Comparison of ENCODE assay signal across 24 cellular contexts in genomic region chr2:180324191-180324590, GRCh38.
DNase-seq lines count a peak whose midpoint lies in the region; ATAC-seq, FAIRE-seq and TF ChIP-seq lines count a peak whose summit lies in the region.
"Had no signal": no experiment of that assay in that cellular context is flagged by ENCODE, and none has a peak within 500 bp of the region (broad histone marks: within the 10 kb centered on the region; RNA-seq: fewer than 3 reads in every experiment).

No MANE protein-coding gene starts in this region.

- no peaks in the 10 kb centered on the region for H3K4me1 ChIP-seq in astrocyte (ENCODE audit: insufficient read depth, low read length)
- peaks cover 11% of the 10 kb centered on the region for H3K4me1 ChIP-seq in keratinocyte (ENCODE audit: control insufficient read depth, extremely low read depth, insufficient read depth, low read length)
- H3K4me1 ChIP-seq: Peyer's patch, SJCRH30 had no signal

- no peaks in the 10 kb centered on the region for H3K9me3 ChIP-seq in astrocyte (ENCODE audit: insufficient read depth, low read depth, low read length)
- H3K9me3 ChIP-seq in keratinocyte (ENCODE audit: control insufficient read depth, low read depth, low read length): no peaks in the 10 kb centered on the region
- H3K9me3 ChIP-seq: Peyer's patch, SJCRH30 had no signal

- H2AFZ ChIP-seq in astrocyte (ENCODE audit: low read depth, low read length) (no peak overlapping the region), keratinocyte (ENCODE audit: control insufficient read depth, low read length) (peak overlapping the region; percentile 63)

- H3K9me3 Mint-ChIP-seq in astrocyte (ENCODE audit: unreplicated experiment) (peaks cover 4% of the 10 kb centered on the region), type B pancreatic cell (peaks cover 5% of the 10 kb centered on the region)

- no peak overlapping the region for H3K27ac ChIP-seq in astrocyte (ENCODE audit: low read depth, low read length)
- peak overlapping the region; percentile 10 for H3K27ac ChIP-seq in keratinocyte (ENCODE audit: control insufficient read depth, insufficient read depth, low read length)
- H3K27ac ChIP-seq: 22Rv1, HL-60, Peyer's patch, SJCRH30 had no signal

- no peak overlapping the region for H3K9ac ChIP-seq in astrocyte (ENCODE audit: low read length)
- no peak overlapping the region for H3K9ac ChIP-seq in keratinocyte (ENCODE audit: control insufficient read depth, extremely low read depth, insufficient read depth, low read length)

- H3K27ac Mint-ChIP-seq in astrocyte (ENCODE audit: unreplicated experiment): no peak overlapping the region
- no peak overlapping the region for H3K27ac Mint-ChIP-seq in type B pancreatic cell
- H3K27ac Mint-ChIP-seq: CD8-positive, alpha-beta memory T cell; H9 had no signal

- H3K4me3 Mint-ChIP-seq in astrocyte (ENCODE audit: unreplicated experiment) (no peak overlapping the region), type B pancreatic cell (no peak overlapping the region)
- H3K4me3 Mint-ChIP-seq: CD8-positive, alpha-beta memory T cell; H9 had no signal

- H3K36me3 Mint-ChIP-seq in astrocyte (ENCODE audit: low read depth, unreplicated experiment) (no peaks in the 10 kb centered on the region), type B pancreatic cell (no peaks in the 10 kb centered on the region)
- H3K36me3 Mint-ChIP-seq: CD8-positive, alpha-beta memory T cell had no signal

- no peak for ATAC-seq in GM21723 (IDR thresholded peaks at IDR 0.05; ENCODE audit: unreplicated experiment)
- ATAC-seq: HepG2 had no signal

- H3K27me3 ChIP-seq in astrocyte (ENCODE audit: insufficient read depth, low read length) (no peaks in the 10 kb centered on the region), keratinocyte (ENCODE audit: control insufficient read depth, extremely low read depth, insufficient read depth, low read length) (no peaks in the 10 kb centered on the region)
- H3K27me3 ChIP-seq: Peyer's patch, SJCRH30 had no signal

- H3K27me3 Mint-ChIP-seq in astrocyte (ENCODE audit: low read depth, unreplicated experiment): no peaks in the 10 kb centered on the region
- no peaks in the 10 kb centered on the region for H3K27me3 Mint-ChIP-seq in type B pancreatic cell

- FAIRE-seq in astrocyte (lab: Jason Lieb, UNC): no peak
- no peak for FAIRE-seq in keratinocyte (lab: Jason Lieb, UNC)
- FAIRE-seq: HepG2 had no signal

- TF ChIP-seq CTCF in astrocyte (IDR thresholded peaks at IDR 0.05; ENCODE audit: insufficient read depth, low read depth, low read length) (no peak), keratinocyte (optimal IDR thresholded peaks at IDR 0.05 in 1 of 3, IDR thresholded peaks at IDR 0.05 in 1 of 3, conservative IDR thresholded peaks at IDR 0.05 in 1 of 3; ENCODE audit: extremely low read depth in 1 of 3, insufficient read depth in 2 of 3, low read length in 3 of 3) (no peak), type B pancreatic cell (conservative IDR thresholded peaks at IDR 0.05) (no peak)

- H3K9me1 ChIP-seq in keratinocyte (ENCODE audit: control insufficient read depth, extremely low read depth, insufficient read depth, low read length): no peaks in the 10 kb centered on the region

- H3K36me3 ChIP-seq in astrocyte (ENCODE audit: insufficient read depth, low read length) (no peaks in the 10 kb centered on the region), keratinocyte (ENCODE audit: control insufficient read depth in 2 of 2, extremely low read depth in 1 of 2, insufficient read depth in 2 of 2, low read length in 2 of 2) (no peaks in the 10 kb centered on the region)
- H3K36me3 ChIP-seq: Peyer's patch, SJCRH30 had no signal

- no peaks in the 10 kb centered on the region for H3K4me1 Mint-ChIP-seq in astrocyte (ENCODE audit: low read depth, unreplicated experiment)
- no peaks in the 10 kb centered on the region for H3K4me1 Mint-ChIP-seq in type B pancreatic cell (ENCODE audit: unreplicated experiment)
- H3K4me1 Mint-ChIP-seq: CD8-positive, alpha-beta memory T cell had no signal

- H3K79me2 ChIP-seq in astrocyte (ENCODE audit: insufficient read depth, low read length) (no peaks in the 10 kb centered on the region), keratinocyte (ENCODE audit: control insufficient read depth, insufficient read depth, low read length) (no peaks in the 10 kb centered on the region)

- H3K4me3 ChIP-seq in astrocyte (ENCODE audit: insufficient read depth, low read depth, low read length) (no peak overlapping the region), keratinocyte (ENCODE audit: control insufficient read depth in 2 of 3, extremely low read depth in 1 of 3, insufficient read depth in 2 of 3, low read depth in 1 of 3, low read length in 3 of 3) (no peak overlapping the region)
- H3K4me3 ChIP-seq: Peyer's patch, SJCRH30 had no signal

- H4K20me1 ChIP-seq in astrocyte (ENCODE audit: insufficient read depth, low read length) (no peaks in the 10 kb centered on the region), keratinocyte (ENCODE audit: control insufficient read depth, extremely low read depth, insufficient read depth, low read length) (no peaks in the 10 kb centered on the region)

- DNase-seq in DMS 273 (lab: John Stamatoyannopoulos, UW; ENCODE audit: unreplicated experiment) (peak; percentile 46), DMS 273 treated with DMSO at 0.1 percent for 48 hours (lab: John Stamatoyannopoulos, UW) (no peak), astrocyte (ENCODE audit: low read depth) (peak; percentile 3), keratinocyte (ENCODE audit: low read depth, low spot score) (peak; percentile 11), renal cortical epithelial cell (ENCODE audit: low read depth) (peak; percentile 79), germinal center (ENCODE audit: low spot score) (no peak), type B pancreatic cell (ENCODE audit: extremely low spot score, unreplicated experiment) (no peak)
- DNase-seq: ACHN; AML-193; C1 segment of cervical spinal cord; CD8-positive, alpha-beta memory T cell; H9; KBM-7; NCI-H1092; NCI-H1436; NCI-H187 treated with DMSO at 0.1 percent for 48 hours; NCI-H2107; NCI-H69; Peyer's patch; SJCRH30 had no signal

- H3K4me2 ChIP-seq in astrocyte (ENCODE audit: low read length) (no peak overlapping the region), keratinocyte (ENCODE audit: control insufficient read depth, extremely low read depth, insufficient read depth, low read depth, low read length) (peak overlapping the region; percentile 17)

- dilution Hi-C loops in keratinocyte (cut with MboI; ENCODE audit: extremely low pct_ligation_motif_present, low sequenced_read_pairs): no loop called here

Comparison
In these comparisons a context has a peak if more than half of its experiments do, and no peak if none do; other contexts are left out.
1. DNase-seq: peak in DMS 273 (single experiment), astrocyte (single experiment), keratinocyte (single experiment) and renal cortical epithelial cell (single experiment); none in DMS 273 treated with DMSO at 0.1 percent for 48 hours (single experiment), germinal center (single experiment) and type B pancreatic cell (single experiment).